In genomic region chr10:926075-926698, GRCh38 we compare ENCODE assay signal across 24 cellular contexts. TPM values are rescaled to one million over a fixed set of nuclear protein-coding genes. Genes with fewer than 3 reads are reported as not detected.
DNase-seq lines count a peak whose midpoint lies in the region; ATAC-seq and TF ChIP-seq lines count a peak whose summit lies in the region.
"Had no signal": no experiment of that assay in that cellular context is flagged by ENCODE, and none has a peak within 500 bp of the region (broad histone marks: within the 10 kb centered on the region; RNA-seq: fewer than 3 reads in every experiment).

No MANE protein-coding gene starts in this region.

- H3K4me1 ChIP-seq in CD4-positive, CD25-positive, alpha-beta regulatory T cell (ENCODE audit: control insufficient read depth, insufficient read depth, low read length, poor library complexity, severe bottlenecking) = peaks cover 41% of the 10 kb centered on the region
- H3K4me1 ChIP-seq in Loucy (ENCODE audit: insufficient read depth, low read length, poor library complexity, severe bottlenecking) = peaks cover 61% of the 10 kb centered on the region
- H3K4me1 ChIP-seq in endodermal cell (ENCODE audit: control insufficient read depth, insufficient read depth, low read length) = no peaks in the 10 kb centered on the region
- H3K4me1 ChIP-seq in neutrophil (ENCODE audit: control insufficient read depth in 1 of 2, insufficient read depth in 1 of 2, low read depth in 1 of 2, low read length in 1 of 2) = peaks cover 54 to 61% of the 10 kb centered on the region in 2 experiments
- peaks cover 0 to 26% (median 3%) of the 10 kb centered on the region in 4 donors for H3K4me1 ChIP-seq in right lobe of liver
- H3K4me1 ChIP-seq: SJCRH30 had no signal

- no peak overlapping the region for H3K27ac Mint-ChIP-seq in CD4-positive, CD25-positive, alpha-beta regulatory T cell
- H3K27ac Mint-ChIP-seq in endodermal cell = no peak overlapping the region
- H3K27ac Mint-ChIP-seq in activated CD4-positive, alpha-beta memory T cell treated with anti-CD3 and anti-CD28 coated beads, Interleukin-2, amount 10 ng/mL, durations not matched to agents 7 days and 5 days = no peak overlapping the region
- H3K27ac Mint-ChIP-seq: stimulated activated effector memory CD8-positive, alpha-beta T cell treated with anti-CD3 and anti-CD28 coated beads, Interleukin-12 subunit alpha, Interleukin-12 subunit beta, amount 100 ng/mL, for 72 hours had no signal

- TF ChIP-seq POLR2A in right lobe of liver (IDR thresholded peaks at IDR 0.05) = no peak

- no peaks in the 10 kb centered on the region for H3K27me3 ChIP-seq in CD4-positive, CD25-positive, alpha-beta regulatory T cell (ENCODE audit: control insufficient read depth, insufficient read depth, low read length)
- no peaks in the 10 kb centered on the region for H3K27me3 ChIP-seq in Loucy (ENCODE audit: insufficient read depth, low read length, poor library complexity, severe bottlenecking)
- H3K27me3 ChIP-seq in endodermal cell (ENCODE audit: control insufficient read depth, insufficient read depth, low read length, poor library complexity, severe bottlenecking) = no peaks in the 10 kb centered on the region
- no peaks in the 10 kb centered on the region for H3K27me3 ChIP-seq in neutrophil
- no peaks in the 10 kb centered on the region for H3K27me3 ChIP-seq in right lobe of liver
- H3K27me3 ChIP-seq: ascending aorta; BLaER1 treated with 17β-estradiol and CSF1 and Interleukin-3, amounts not matched to agents 10 nM and 100 nM; SJCRH30; vagina had no signal

- intact Hi-C loops in right lobe of liver (cut with DNase I) = no loop called here

- peak overlapping the region; percentile 84 for H3K9ac ChIP-seq in Loucy (ENCODE audit: low read depth, low read length, poor library complexity, severe bottlenecking)
- no peak overlapping the region for H3K9ac ChIP-seq in endodermal cell (ENCODE audit: extremely low read depth, low read length, poor library complexity, severe bottlenecking)

- peak overlapping the region; percentile 26 for H3K4me3 ChIP-seq in CD4-positive, CD25-positive, alpha-beta regulatory T cell (ENCODE audit: low read depth, low read length)
- H3K4me3 ChIP-seq in Loucy (ENCODE audit: low read length, poor library complexity, severe bottlenecking) (peak overlapping the region; percentile 84), endodermal cell (ENCODE audit: low read length) (no peak overlapping the region), neutrophil (ENCODE audit: low read depth in 1 of 2, low read length in 1 of 2) (no peak overlapping the region), right lobe of liver (no peak overlapping the region)
- H3K4me3 ChIP-seq: ascending aorta; BLaER1 treated with 17β-estradiol and CSF1 and Interleukin-3, amounts not matched to agents 10 nM and 100 nM; SJCRH30; skin epidermis; vagina had no signal

- peaks cover 36 to 83% (median 56%) of the 10 kb centered on the region in 4 donors for H3K4me1 Mint-ChIP-seq in CD4-positive, CD25-positive, alpha-beta regulatory T cell
- peaks cover 34% of the 10 kb centered on the region for H3K4me1 Mint-ChIP-seq in endodermal cell
- peaks cover 61% of the 10 kb centered on the region for H3K4me1 Mint-ChIP-seq in activated CD4-positive, alpha-beta memory T cell treated with anti-CD3 and anti-CD28 coated beads, Interleukin-2, amount 10 ng/mL, durations not matched to agents 7 days and 5 days

- H2AFZ ChIP-seq in Loucy (ENCODE audit: low read length) = no peak overlapping the region

- H3K36me3 Mint-ChIP-seq in CD4-positive, CD25-positive, alpha-beta regulatory T cell = peaks cover 22% of the 10 kb centered on the region
- peaks cover 30% of the 10 kb centered on the region for H3K36me3 Mint-ChIP-seq in endodermal cell (ENCODE audit: low read depth)
- peaks cover 46% of the 10 kb centered on the region for H3K36me3 Mint-ChIP-seq in activated CD4-positive, alpha-beta memory T cell treated with anti-CD3 and anti-CD28 coated beads, Interleukin-2, amount 10 ng/mL, durations not matched to agents 7 days and 5 days (ENCODE audit: low read depth)

- H3K4me2 ChIP-seq in Loucy (ENCODE audit: low read depth, low read length, poor library complexity, severe bottlenecking) = peak overlapping the region; percentile 85

- no peaks in the 10 kb centered on the region for H3K27me3 Mint-ChIP-seq in CD4-positive, CD25-positive, alpha-beta regulatory T cell
- no peaks in the 10 kb centered on the region for H3K27me3 Mint-ChIP-seq in endodermal cell (ENCODE audit: insufficient read depth)
- no peaks in the 10 kb centered on the region for H3K27me3 Mint-ChIP-seq in activated CD4-positive, alpha-beta memory T cell treated with anti-CD3 and anti-CD28 coated beads, Interleukin-2, amount 10 ng/mL, durations not matched to agents 7 days and 5 days

- no peak overlapping the region for H3K27ac ChIP-seq in CD4-positive, CD25-positive, alpha-beta regulatory T cell (ENCODE audit: insufficient read depth, low read length, poor library complexity, severe bottlenecking)
- no peak overlapping the region for H3K27ac ChIP-seq in endodermal cell (ENCODE audit: low read depth, low read length)
- peak overlapping the region; percentile 51 for H3K27ac ChIP-seq in neutrophil
- no peak overlapping the region for H3K27ac ChIP-seq in right lobe of liver
- H3K27ac ChIP-seq: ascending aorta; BLaER1 treated with 17β-estradiol and CSF1 and Interleukin-3, amounts not matched to agents 10 nM and 100 nM; SJCRH30; skin epidermis; vagina had no signal

- H3K9me2 ChIP-seq in Loucy (replicated peaks; ENCODE audit: low read depth, low read length) = no peaks in the 10 kb centered on the region

- no peak for ATAC-seq in CD4-positive, CD25-positive, alpha-beta regulatory T cell (ENCODE audit: low read depth in 2 of 2)
- ATAC-seq in right lobe of liver = no peak
- no peak for ATAC-seq in HG03159 (IDR thresholded peaks at IDR 0.05; ENCODE audit: unreplicated experiment)
- ATAC-seq: stimulated activated effector memory CD8-positive, alpha-beta T cell treated with anti-CD3 and anti-CD28 coated beads, Interleukin-12 subunit alpha, Interleukin-12 subunit beta, amount 100 ng/mL, for 72 hours had no signal

- POLR2A ChIA-PET in activated CD4-positive, alpha-beta memory T cell treated with anti-CD3 and anti-CD28 coated beads, Interleukin-2, amount 10 ng/mL, durations not matched to agents 7 days and 5 days (lab: Charles Lee) = interaction anchor here (8.6 kb wide), 1 partner anchor 62 kb away, joined by 69 read pairs; the partner anchor contains the start of gene GTPBP4

- WGBS in endodermal cell (ENCODE audit: insufficient coverage in 1 of 2, insufficient read length in 1 of 2), 2 experiments = 83 to 84% methylated on average over 3 to 4 of the region's 4 CpGs
- 69% methylated on average over 4 of the region's 4 CpGs for WGBS in right lobe of liver (ENCODE audit: insufficient coverage, low coverage, low lambda C conversion rate, missing lambda C conversion rate)

- no peak for TF ChIP-seq CTCF in Loucy (conservative IDR thresholded peaks at IDR 0.05; ENCODE audit: low read length)
- no peak for TF ChIP-seq CTCF in endodermal cell (conservative IDR thresholded peaks at IDR 0.05)
- TF ChIP-seq CTCF in neutrophil (IDR thresholded peaks at IDR 0.05) = no peak
- TF ChIP-seq CTCF in right lobe of liver (IDR thresholded peaks at IDR 0.05) = no peak

- H3K9me3 ChIP-seq in CD4-positive, CD25-positive, alpha-beta regulatory T cell (ENCODE audit: control insufficient read depth in 2 of 2, low read length in 2 of 2) = no peaks in the 10 kb centered on the region
- no peaks in the 10 kb centered on the region for H3K9me3 ChIP-seq in Loucy (ENCODE audit: insufficient read depth, low read depth, low read length)
- no peaks in the 10 kb centered on the region for H3K9me3 ChIP-seq in endodermal cell (ENCODE audit: control insufficient read depth, low read length)
- no peaks in the 10 kb centered on the region for H3K9me3 ChIP-seq in neutrophil
- no peaks in the 10 kb centered on the region for H3K9me3 ChIP-seq in right lobe of liver
- H3K9me3 ChIP-seq: ascending aorta; BLaER1 treated with 17β-estradiol and CSF1 and Interleukin-3, amounts not matched to agents 10 nM and 100 nM; SJCRH30; vagina had no signal

- H4K20me1 ChIP-seq in Loucy (ENCODE audit: insufficient read depth, low read length, poor library complexity, severe bottlenecking) = peaks cover 94% of the 10 kb centered on the region

- DNase-seq in CD4-positive, CD25-positive, alpha-beta regulatory T cell = no peak
- DNase-seq in endodermal cell (peak; percentile 43), right lobe of liver (no peak), 8988T (no peak)
- no peak for DNase-seq in activated CD4-positive, alpha-beta memory T cell treated with anti-CD3 and anti-CD28 coated beads, Interleukin-2, amount 10 ng/mL, durations not matched to agents 7 days and 5 days
- DNase-seq: ACHN; activated CD4-positive, alpha-beta T cell treated with anti-CD3 and anti-CD28 coated beads for 1 hour; activated naive CD4-positive, alpha-beta T cell treated with anti-CD3 and anti-CD28 coated beads, Interleukin-2, amount 50 U/mL, for 16 hours; central memory CD4-positive, alpha-beta T cell; EL; glutamatergic neuron; GOT3; NCI-H1694; NCI-H524; SJCRH30; substantia nigra had no signal

- H3K36me3 ChIP-seq in CD4-positive, CD25-positive, alpha-beta regulatory T cell (ENCODE audit: control insufficient read depth, insufficient read depth, low read length) = peaks cover 13% of the 10 kb centered on the region
- H3K36me3 ChIP-seq in Loucy (ENCODE audit: insufficient read depth, low read length) = peaks cover 11% of the 10 kb centered on the region; the same call in 1 of the 2 replicates
- H3K36me3 ChIP-seq in endodermal cell (ENCODE audit: control insufficient read depth, insufficient read depth, low read length) = peaks cover 38% of the 10 kb centered on the region
- no peaks in the 10 kb centered on the region for H3K36me3 ChIP-seq in neutrophil
- H3K36me3 ChIP-seq in right lobe of liver = peaks cover 0 to 5% (median 0%) of the 10 kb centered on the region in 4 donors
- H3K36me3 ChIP-seq: SJCRH30, vagina had no signal

- CTCF ChIA-PET in activated CD4-positive, alpha-beta memory T cell treated with anti-CD3 and anti-CD28 coated beads, Interleukin-2, amount 10 ng/mL, durations not matched to agents 7 days and 5 days (lab: Charles Lee) = no interaction called here

- no peaks in the 10 kb centered on the region for H3F3A ChIP-seq in Loucy (ENCODE audit: low read depth)

- peak overlapping the region; percentile 2 to 63 (median 59) for H3K4me3 Mint-ChIP-seq in CD4-positive, CD25-positive, alpha-beta regulatory T cell
- no peak overlapping the region for H3K4me3 Mint-ChIP-seq in endodermal cell
- H3K4me3 Mint-ChIP-seq in activated CD4-positive, alpha-beta memory T cell treated with anti-CD3 and anti-CD28 coated beads, Interleukin-2, amount 10 ng/mL, durations not matched to agents 7 days and 5 days = no peak overlapping the region
- H3K4me3 Mint-ChIP-seq: stimulated activated effector memory CD8-positive, alpha-beta T cell treated with anti-CD3 and anti-CD28 coated beads, Interleukin-12 subunit alpha, Interleukin-12 subunit beta, amount 100 ng/mL, for 72 hours had no signal

- H3K9me3 Mint-ChIP-seq in CD4-positive, CD25-positive, alpha-beta regulatory T cell = no peaks in the 10 kb centered on the region
- no peaks in the 10 kb centered on the region for H3K9me3 Mint-ChIP-seq in endodermal cell
- no peaks in the 10 kb centered on the region for H3K9me3 Mint-ChIP-seq in activated CD4-positive, alpha-beta memory T cell treated with anti-CD3 and anti-CD28 coated beads, Interleukin-2, amount 10 ng/mL, durations not matched to agents 7 days and 5 days
- H3K9me3 Mint-ChIP-seq: stimulated activated effector memory CD8-positive, alpha-beta T cell treated with anti-CD3 and anti-CD28 coated beads, Interleukin-12 subunit alpha, Interleukin-12 subunit beta, amount 100 ng/mL, for 72 hours had no signal

- H3K79me2 ChIP-seq in Loucy (ENCODE audit: insufficient read depth, low read length) = peaks cover 99% of the 10 kb centered on the region

RNA-seq across cellular contexts. Expression of gene LARP4B, which starts 5.3 kb away (rescaled TPM):
- 82.0 TPM for total RNA-seq in CD4-positive, CD25-positive, alpha-beta regulatory T cell
- polyA plus RNA-seq in CD4-positive, CD25-positive, alpha-beta regulatory T cell = 10 to 100 TPM; 20.5 to 32.1 (median 27.3) TPM
- total RNA-seq in endodermal cell (10 to 100 TPM; 94.1 to 94.3 TPM), right lobe of liver (10 to 100 TPM; 22.4 to 35.9 (median 31.7) TPM)
- 32.2 TPM for polyA plus RNA-seq in endodermal cell (2013, experiment 1 of 2)
- 27.5 TPM for polyA plus RNA-seq in endodermal cell (2013, experiment 2 of 2)
- 100 to 1,000 TPM in 1 of 2 experiments, 10 to 100 TPM in 1; 99.0 to 103 TPM for total RNA-seq in activated CD4-positive, alpha-beta memory T cell treated with anti-CD3 and anti-CD28 coated beads, Interleukin-2, amount 10 ng/mL, durations not matched to agents 7 days and 5 days

Comparison
In these comparisons a context has a peak if more than half of its experiments do, and no peak if none do; other contexts are left out.
1. H3K4me3 ChIP-seq: peak in CD4-positive, CD25-positive, alpha-beta regulatory T cell (single experiment) and Loucy (single experiment); none in endodermal cell (single experiment), neutrophil (0 of 2) and right lobe of liver (0 of 3).
2. H3K4me3 Mint-ChIP-seq: peak in CD4-positive, CD25-positive, alpha-beta regulatory T cell (4 of 4); none in endodermal cell (single experiment) and activated CD4-positive, alpha-beta memory T cell treated with anti-CD3 and anti-CD28 coated beads, Interleukin-2, amount 10 ng/mL, durations not matched to agents 7 days and 5 days (single experiment).